ENCODE assay signal across 35 cellular contexts in genomic region chr11:71365626-71366025, GRCh38.
"Had no signal": no experiment of that assay in that cellular context is flagged by ENCODE, and none has a peak within 500 bp of the region (broad histone marks: within the 10 kb centered on the region; RNA-seq: fewer than 3 reads in every experiment).

No MANE protein-coding gene starts in this region.

- DNase-seq: Karpas-422, Kasumi-1, MG63, MM.1S, MV-4-11, NCI-H1048, NCI-H1092, NCI-H1092 treated with DMSO at 0.1 percent for 48 hours, NCI-H1105, NCI-H1105 treated with DMSO at 0.1 percent for 48 hours, NCI-H1417, NCI-H1417 treated with DMSO at 0.1 percent for 48 hours, NCI-H1436, NCI-H1436 treated with DMSO at 0.1 percent for 48 hours, NCI-H146, NCI-H1694, NCI-H1694 treated with DMSO at 0.1 percent for 48 hours, NCI-H187, NCI-H187 treated with DMSO at 0.1 percent for 48 hours, NCI-H1930, NCI-H2029, NCI-H2029 treated with DMSO at 0.1 percent for 48 hours, NCI-H2081, NCI-H2081 treated with DMSO at 0.1 percent for 48 hours, NCI-H2107, NCI-H2171, NCI-H2171 treated with DMSO at 0.1 percent for 48 hours, NCI-H2227 treated with DMSO at 0.1 percent for 48 hours, NCI-H226, NCI-H345, NCI-H446, NCI-H446 treated with DMSO at 0.1 percent for 48 hours, NCI-H510A, NCI-H510A treated with DMSO at 0.1 percent for 48 hours had no signal

- H3K27ac ChIP-seq: KMS-11 had no signal
